ENCODE assay signal across 1 cellular context in genomic region chr6:16078064-16078463, GRCh38.
TF ChIP-seq lines count a peak whose summit lies in the region.

No MANE protein-coding gene starts in this region.

TF ChIP-seq in GM12878, 131 proteins besides CTCF, POLR2A, EP300 and RAD21 (continues in another document):
- TF ChIP-seq ESRRA (IDR thresholded peaks at IDR 0.05; ENCODE audit: low read length), result no peak
- TF ChIP-seq ASH2L (IDR thresholded peaks at IDR 0.05; ENCODE audit: borderline replicate concordance, low read depth), result no peak
- TF ChIP-seq BHLHE40 (IDR thresholded peaks at IDR 0.05; ENCODE audit: borderline replicate concordance in 1 of 2, low read depth in 2 of 2, low read length in 1 of 2), result peak; percentile 65 to 68
- no peak for TF ChIP-seq CEBPB (IDR thresholded peaks at IDR 0.05; ENCODE audit: borderline replicate concordance in 1 of 2, low read depth in 2 of 2, low read length in 2 of 2)
- no peak for TF ChIP-seq POLR2AphosphoS5 (IDR thresholded peaks at IDR 0.05; ENCODE audit: low read length)
- TF ChIP-seq BCLAF1 (IDR thresholded peaks at IDR 0.05), result no peak
- TF ChIP-seq HDAC2 (IDR thresholded peaks at IDR 0.05), result 0 out of 2 replicates have a peak, but pooled peaks have one; percentile 68
- no peak for TF ChIP-seq GABPA (IDR thresholded peaks at IDR 0.05; ENCODE audit: low read depth)
- TF ChIP-seq SMAD1 (IDR thresholded peaks at IDR 0.05; ENCODE audit: low read depth, partially characterized antibody), result no peak
- TF ChIP-seq MEF2A (IDR thresholded peaks at IDR 0.05; ENCODE audit: insufficient read depth, low read depth, low read length), result peak; percentile 85
- 0 out of 2 replicates have a peak, but pooled peaks have one; percentile 38 for TF ChIP-seq NKRF (conservative IDR thresholded peaks at IDR 0.05)
- TF ChIP-seq PAX8 (IDR thresholded peaks at IDR 0.05), result no peak
- TF ChIP-seq CBX5 (IDR thresholded peaks at IDR 0.05; ENCODE audit: low read depth), result peak; percentile 38; the same call in 1 of the 2 replicates
- TF ChIP-seq USF1 (IDR thresholded peaks at IDR 0.05; ENCODE audit: borderline replicate concordance, extremely low read length, insufficient read depth, low read depth, low read length), result no peak
- no peak for TF ChIP-seq SUPT20H (IDR thresholded peaks at IDR 0.05; ENCODE audit: borderline replicate concordance, control insufficient read depth, low read depth, low read length)
- TF ChIP-seq JUNB (IDR thresholded peaks at IDR 0.05), result no peak
- no peak for TF ChIP-seq RFX5 (IDR thresholded peaks at IDR 0.05; ENCODE audit: low read depth, low read length)
- no peak for TF ChIP-seq RBBP5 (conservative IDR thresholded peaks at IDR 0.05)
- no peak for TF ChIP-seq ZNF207 (IDR thresholded peaks at IDR 0.05; ENCODE audit: borderline replicate concordance)
- TF ChIP-seq REST (IDR thresholded peaks at IDR 0.05; ENCODE audit: low read depth, low read length), result no peak
- TF ChIP-seq ATF2 (IDR thresholded peaks at IDR 0.05; ENCODE audit: low read length), result 0 out of 2 replicates have a peak, but pooled peaks have one; percentile 15
- peak; percentile 72 for TF ChIP-seq SPI1 (IDR thresholded peaks at IDR 0.05; ENCODE audit: borderline replicate concordance, insufficient read depth, low read depth, low read length)
- TF ChIP-seq PBX3 (IDR thresholded peaks at IDR 0.05; ENCODE audit: insufficient replicate concordance, low read depth, low read length), result no peak
- TF ChIP-seq ZNF217 (IDR thresholded peaks at IDR 0.05), result peak; percentile 91
- TF ChIP-seq ZSCAN29 (IDR thresholded peaks at IDR 0.05), result no peak
- TF ChIP-seq FOXM1 (IDR thresholded peaks at IDR 0.05; ENCODE audit: low read depth, low read length), result no peak
- TF ChIP-seq PML (IDR thresholded peaks at IDR 0.05; ENCODE audit: low read length), result no peak
- no peak for TF ChIP-seq IKZF2 (IDR thresholded peaks at IDR 0.05)
- no peak for TF ChIP-seq BRCA1 (IDR thresholded peaks at IDR 0.05; ENCODE audit: low read depth, low read length)
- TF ChIP-seq KLF5 (IDR thresholded peaks at IDR 0.05; ENCODE audit: partially characterized antibody), result no peak
- peak; percentile 69 for TF ChIP-seq SMARCA5 (IDR thresholded peaks at IDR 0.05)
- peak; percentile 46 for TF ChIP-seq RUNX3 (IDR thresholded peaks at IDR 0.05; ENCODE audit: low read length)
- no peak for TF ChIP-seq CHD2 (IDR thresholded peaks at IDR 0.05; ENCODE audit: borderline replicate concordance, low read depth, low read length)
- peak; percentile 72 for TF ChIP-seq MEF2B (IDR thresholded peaks at IDR 0.05; ENCODE audit: partially characterized antibody, poor library complexity, severe bottlenecking)
- TF ChIP-seq E2F4 (IDR thresholded peaks at IDR 0.05; ENCODE audit: low read depth, low read length), result no peak
- TF ChIP-seq RELB (IDR thresholded peaks at IDR 0.05; ENCODE audit: low read depth), result no peak
- TF ChIP-seq ZNF592 (IDR thresholded peaks at IDR 0.05), result no peak
- TF ChIP-seq ZZZ3 (IDR thresholded peaks at IDR 0.05; ENCODE audit: control insufficient read depth, insufficient read length, low read depth), result no peak
